20 cellular contexts compared by ENCODE assay signal in the genomic region with DNA sequence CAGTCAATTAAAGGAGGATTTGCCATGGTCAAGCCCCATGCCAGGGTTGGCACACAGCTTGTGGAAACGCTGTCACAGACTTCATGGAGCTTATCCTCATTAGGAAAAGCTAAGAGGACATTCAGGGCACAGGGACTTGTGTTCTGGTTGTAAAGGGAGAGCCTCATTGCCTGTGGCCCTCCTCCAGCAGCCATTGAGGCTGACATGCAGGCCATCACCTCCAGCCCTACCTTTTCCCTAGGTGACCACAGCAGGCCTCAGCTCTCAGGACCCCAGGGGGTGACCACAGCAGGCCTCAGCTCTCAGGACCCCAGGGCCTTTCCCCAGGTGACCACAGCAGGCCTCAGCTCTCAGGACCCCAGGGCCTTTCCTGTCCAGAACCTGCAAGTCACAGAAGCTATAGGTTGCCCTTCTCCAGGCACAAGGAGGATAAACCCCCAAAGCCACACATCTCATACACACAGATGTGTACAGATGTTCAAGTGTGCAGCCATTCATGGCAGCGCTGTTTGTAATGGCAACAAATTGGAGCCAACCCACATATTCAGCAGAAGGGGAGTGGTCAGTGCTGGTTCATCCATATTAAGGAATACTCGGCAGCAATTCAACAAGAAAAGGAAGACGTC.
"Had no signal": no experiment of that assay in that cellular context is flagged by ENCODE, and none has a peak within 500 bp of the region (broad histone marks: within the 10 kb centered on the region; RNA-seq: fewer than 3 reads in every experiment).

No MANE protein-coding gene starts in this region.

- H3K27ac ChIP-seq: body of pancreas, esophagus squamous epithelium, left lung, prostate gland, suprapubic skin had no signal

- H3K27ac Mint-ChIP-seq: activated CD8-positive, alpha-beta T cell treated with anti-CD3 and anti-CD28 coated beads for 36 hours; activated naive CD8-positive, alpha-beta T cell treated with anti-CD3 and anti-CD28 coated beads for 36 hours; stimulated activated naive CD8-positive, alpha-beta T cell treated with anti-CD3 and anti-CD28 coated beads, Interleukin-15, Interleukin-2, amounts not matched to agents 100 ng/mL and 50 ng/mL, for 24 hours; T-helper 17 cell had no signal

- H3K36me3 ChIP-seq: left lung, prostate gland, suprapubic skin had no signal

- H3K27me3 Mint-ChIP-seq: activated CD8-positive, alpha-beta T cell treated with anti-CD3 and anti-CD28 coated beads for 36 hours; activated naive CD8-positive, alpha-beta T cell treated with anti-CD3 and anti-CD28 coated beads for 36 hours; stimulated activated naive CD8-positive, alpha-beta T cell treated with anti-CD3 and anti-CD28 coated beads, Interleukin-15, Interleukin-2, amounts not matched to agents 100 ng/mL and 50 ng/mL, for 24 hours; T-helper 17 cell had no signal

- H3K27me3 ChIP-seq: body of pancreas, esophagus squamous epithelium, left lung, suprapubic skin had no signal

- H3K4me3 Mint-ChIP-seq: activated CD8-positive, alpha-beta T cell treated with anti-CD3 and anti-CD28 coated beads for 36 hours; activated naive CD8-positive, alpha-beta T cell treated with anti-CD3 and anti-CD28 coated beads for 36 hours; nephron progenitor cell; stimulated activated naive CD8-positive, alpha-beta T cell treated with anti-CD3 and anti-CD28 coated beads, Interleukin-15, Interleukin-2, amounts not matched to agents 100 ng/mL and 50 ng/mL, for 24 hours; T-helper 17 cell had no signal

- H3K4me3 ChIP-seq: body of pancreas, esophagus squamous epithelium, left lung, prostate gland, suprapubic skin had no signal

- H3K36me3 Mint-ChIP-seq: activated naive CD8-positive, alpha-beta T cell treated with anti-CD3 and anti-CD28 coated beads for 36 hours had no signal

- H3K9me3 ChIP-seq: body of pancreas, esophagus squamous epithelium, left lung, prostate gland, suprapubic skin had no signal

- DNase-seq: activated CD8-positive, alpha-beta memory T cell treated with anti-CD3 and anti-CD28 coated beads, Interleukin-2, amount 50 U/mL, for 4 hours; activated CD8-positive, alpha-beta T cell treated with anti-CD3 and anti-CD28 coated beads for 36 hours; activated gamma-delta T cell treated with Interleukin-2 at 50 U/mL for 16 hours; activated naive CD8-positive, alpha-beta T cell treated with anti-CD3 and anti-CD28 coated beads for 36 hours; amygdala; central memory CD4-positive, alpha-beta T cell; cortex of kidney; effector CD8-positive, alpha-beta T cell; esophagus squamous epithelium; hippocampal formation; kidney; left lung; mammary epithelial cell; nephron progenitor cell; occipital lobe; T-helper 17 cell had no signal

- H3K9me3 Mint-ChIP-seq: activated CD8-positive, alpha-beta T cell treated with anti-CD3 and anti-CD28 coated beads for 36 hours; activated naive CD8-positive, alpha-beta T cell treated with anti-CD3 and anti-CD28 coated beads for 36 hours; stimulated activated naive CD8-positive, alpha-beta T cell treated with anti-CD3 and anti-CD28 coated beads, Interleukin-15, Interleukin-2, amounts not matched to agents 100 ng/mL and 50 ng/mL, for 24 hours had no signal

- H3K4me1 ChIP-seq: prostate gland had no signal
